16 cellular contexts compared by ENCODE assay signal in genomic region chr7:3265388-3265787, GRCh38. TPM values are rescaled to one million over a fixed set of nuclear protein-coding genes. Genes with fewer than 3 reads are reported as not detected.
DNase-seq lines count a peak whose midpoint lies in the region; ATAC-seq and TF ChIP-seq lines count a peak whose summit lies in the region.
"Had no signal": no experiment of that assay in that cellular context is flagged by ENCODE, and none has a peak within 500 bp of the region (broad histone marks: within the 10 kb centered on the region; RNA-seq: fewer than 3 reads in every experiment).

No MANE protein-coding gene starts in this region.

- no peak overlapping the region for H2BK5ac ChIP-seq in trophoblast cell (ENCODE audit: low read depth, low read length, poor library complexity)

- DNase-seq in NCI-H1092 treated with DMSO at 0.1 percent for 48 hours (lab: John Stamatoyannopoulos, UW) (peak; percentile 75), NCI-H1092 (lab: John Stamatoyannopoulos, UW) (no peak), NCI-H82 (lab: John Stamatoyannopoulos, UW) (peak; percentile 1), NCI-H82 treated with DMSO at 0.1 percent for 48 hours (lab: John Stamatoyannopoulos, UW; ENCODE audit: unreplicated experiment) (no peak), trophoblast cell (no peak), posterior vena cava (ENCODE audit: low spot score) (no peak)
- DNase-seq in activated T-cell treated with anti-CD3 and anti-CD28 coated beads, Interleukin-2, amount 50 U/mL, for 72 hours: no peak
- DNase-seq: Caco-2; CD8-positive, alpha-beta T cell; DND-41; GDM1; GOT3; H9 had no signal

- H3K27me3 Mint-ChIP-seq in activated T-cell treated with anti-CD3 and anti-CD28 coated beads, Interleukin-2, amount 50 U/mL, for 72 hours (ENCODE audit: low read depth): peaks cover 32% of the 10 kb centered on the region

- H3K4ac ChIP-seq in trophoblast cell (ENCODE audit: low read depth, low read length): no peak overlapping the region

- H2AK5ac ChIP-seq in trophoblast cell (ENCODE audit: low read length): peak overlapping the region; percentile 9

- no peak overlapping the region for H3K23ac ChIP-seq in trophoblast cell (ENCODE audit: low read length)

- H3K18ac ChIP-seq in trophoblast cell (ENCODE audit: low read length): no peak overlapping the region

- H3K79me2 ChIP-seq in trophoblast cell (ENCODE audit: control insufficient read depth, insufficient read depth, low read length, poor library complexity): no peaks in the 10 kb centered on the region

- no peak overlapping the region for H3K4me3 Mint-ChIP-seq in activated T-cell treated with anti-CD3 and anti-CD28 coated beads, Interleukin-2, amount 50 U/mL, for 72 hours
- H3K4me3 Mint-ChIP-seq: CD14-positive monocyte; CD8-positive, alpha-beta T cell; H9 had no signal

- H3K4me1 ChIP-seq in trophoblast cell (ENCODE audit: control insufficient read depth in 1 of 2, insufficient read depth in 2 of 2, low read length in 2 of 2): peaks cover 17 to 19% of the 10 kb centered on the region in 2 experiments

- no peak overlapping the region for H3K4me3 ChIP-seq in trophoblast cell (ENCODE audit: low read depth, low read length)

- WGBS in trophoblast cell (ENCODE audit: extremely low coverage, insufficient coverage, insufficient read length): no CpG with 5 or more reads among the region's 8 CpGs

- H4K8ac ChIP-seq in trophoblast cell (ENCODE audit: low read depth, low read length): no peak overlapping the region

- H3K14ac ChIP-seq in trophoblast cell (ENCODE audit: low read length): no peak overlapping the region

- H3K9me3 Mint-ChIP-seq in activated T-cell treated with anti-CD3 and anti-CD28 coated beads, Interleukin-2, amount 50 U/mL, for 72 hours: no peaks in the 10 kb centered on the region
- H3K9me3 Mint-ChIP-seq: CD14-positive monocyte; CD8-positive, alpha-beta T cell; H9 had no signal

- H3K9ac ChIP-seq in trophoblast cell (ENCODE audit: low read length): no peak overlapping the region

- H3K4me1 Mint-ChIP-seq in activated T-cell treated with anti-CD3 and anti-CD28 coated beads, Interleukin-2, amount 50 U/mL, for 72 hours (ENCODE audit: low read depth): no peaks in the 10 kb centered on the region
- H3K4me1 Mint-ChIP-seq: CD14-positive monocyte had no signal

- H4K91ac ChIP-seq in trophoblast cell (ENCODE audit: low read depth, low read length): no peak overlapping the region

- no peaks in the 10 kb centered on the region for H3K36me3 ChIP-seq in trophoblast cell (ENCODE audit: control insufficient read depth in 1 of 2, insufficient read depth in 2 of 2, low read length in 2 of 2)

- intact Hi-C loops in posterior vena cava (cut with DNase I): no loop called here

- H2BK12ac ChIP-seq in trophoblast cell (ENCODE audit: low read length): no peak overlapping the region

- H3K27ac ChIP-seq in trophoblast cell (ENCODE audit: low read depth, low read length): no peak overlapping the region
- H3K27ac ChIP-seq: 22Rv1 had no signal

- no peaks in the 10 kb centered on the region for H3K9me3 ChIP-seq in trophoblast cell (ENCODE audit: insufficient read depth, low read depth, low read length)
- H3K9me3 ChIP-seq: Caco-2 had no signal

- H3K27ac Mint-ChIP-seq in activated T-cell treated with anti-CD3 and anti-CD28 coated beads, Interleukin-2, amount 50 U/mL, for 72 hours: no peak overlapping the region
- H3K27ac Mint-ChIP-seq: CD14-positive monocyte; CD8-positive, alpha-beta T cell; H9 had no signal

- no peaks in the 10 kb centered on the region for H3K27me3 ChIP-seq in trophoblast cell (ENCODE audit: insufficient read depth, low read length)

- no peaks in the 10 kb centered on the region for H3K36me3 Mint-ChIP-seq in activated T-cell treated with anti-CD3 and anti-CD28 coated beads, Interleukin-2, amount 50 U/mL, for 72 hours (ENCODE audit: insufficient read depth in 2 of 2)
- H3K36me3 Mint-ChIP-seq: CD14-positive monocyte; CD8-positive, alpha-beta T cell had no signal

- no peak overlapping the region for H4K12ac ChIP-seq in trophoblast cell (ENCODE audit: low read depth, low read length)

- no peak overlapping the region for H2AFZ ChIP-seq in trophoblast cell (ENCODE audit: insufficient read depth, low read length, poor library complexity)

- ATAC-seq in SK-N-SH treated with all-trans-retinoic acid at 6 μM for 48 hours: no peak
- ATAC-seq in activated T-cell treated with anti-CD3 and anti-CD28 coated beads, Interleukin-2, amount 50 U/mL, for 72 hours (replicated peaks in 1 of 2): no peak
- ATAC-seq: CD8-positive, alpha-beta T cell had no signal

- H3K4me2 ChIP-seq in trophoblast cell (ENCODE audit: low read length): no peak overlapping the region

- peaks cover 28% of the 10 kb centered on the region for H3K79me1 ChIP-seq in trophoblast cell (ENCODE audit: low read length)

- H2BK120ac ChIP-seq in trophoblast cell (ENCODE audit: insufficient read depth, low read length, poor library complexity): no peak overlapping the region

TF ChIP-seq in SK-N-SH treated with all-trans-retinoic acid at 6 μM for 48 hours, 23 proteins besides CTCF, POLR2A, EP300 and RAD21:
- TF ChIP-seq BACH2 (CRISPR knock-in tag; IDR thresholded peaks at IDR 0.05; ENCODE audit: borderline replicate concordance) (no peak), TCF4 (CRISPR knock-in tag; IDR thresholded peaks at IDR 0.05; ENCODE audit: borderline replicate concordance) (peak; percentile 37; the same call in 1 of the 2 replicates), ZNF8 (CRISPR knock-in tag; IDR thresholded peaks at IDR 0.05) (no peak), ZFP3 (CRISPR knock-in tag; IDR thresholded peaks at IDR 0.05) (no peak)

RNA-seq across cellular contexts. Expression of gene SDK1, which starts 35.7 kb away (rescaled TPM):
- 24.7 and 25.7 TPM in 2 replicates for polyA plus RNA-seq in trophoblast cell (2013)
- total RNA-seq in posterior vena cava: 10 to 100 TPM; 14.4 to 18.3 TPM
- 1 to 10 TPM; 6.1 to 6.3 TPM for total RNA-seq in activated T-cell treated with anti-CD3 and anti-CD28 coated beads, Interleukin-2, amount 50 U/mL, for 72 hours
- polyA plus RNA-seq: CD14-positive monocyte had no signal

Comparison
In these comparisons a context has a peak if more than half of its experiments do, and no peak if none do; other contexts are left out.
1. DNase-seq: peak in NCI-H1092 treated with DMSO at 0.1 percent for 48 hours (single experiment) and NCI-H82 (single experiment); none in NCI-H1092 (single experiment), NCI-H82 treated with DMSO at 0.1 percent for 48 hours (single experiment), trophoblast cell (0 of 2), posterior vena cava (single experiment) and activated T-cell treated with anti-CD3 and anti-CD28 coated beads, Interleukin-2, amount 50 U/mL, for 72 hours (0 of 2).